In genomic region chr4:68337522-68337921, GRCh38 we compare ENCODE assay signal across 22 cellular contexts. TPM values are rescaled to one million over a fixed set of nuclear protein-coding genes. Genes with fewer than 3 reads are reported as not detected.
DNase-seq lines count a peak whose midpoint lies in the region; ATAC-seq and TF ChIP-seq lines count a peak whose summit lies in the region.
"Had no signal": no experiment of that assay in that cellular context is flagged by ENCODE, and none has a peak within 500 bp of the region (broad histone marks: within the 10 kb centered on the region; RNA-seq: fewer than 3 reads in every experiment).

No MANE protein-coding gene starts in this region.

- ATAC-seq in activated naive CD4-positive, alpha-beta T cell treated with anti-CD3 and anti-CD28 coated beads, Interleukin-2, amount 50 U/mL, for 72 hours, result no peak
- ATAC-seq in left lung, result no peak
- ATAC-seq in gastrocnemius medialis, result no peak
- ATAC-seq: activated CD8-positive, alpha-beta memory T cell treated with anti-CD3 and anti-CD28 coated beads, Interleukin-2, amount 10 ng/mL, durations not matched to agents 7 days and 5 days; SK-N-SH treated with all-trans-retinoic acid at 6 μM for 48 hours had no signal

- no peak for TF ChIP-seq POLR2A in gastrocnemius medialis (IDR thresholded peaks at IDR 0.05)

- H3K36me3 ChIP-seq in endodermal cell (ENCODE audit: control insufficient read depth, insufficient read depth, low read length) (peaks cover 69% of the 10 kb centered on the region), smooth muscle cell (ENCODE audit: low read depth) (peaks cover 18% of the 10 kb centered on the region), left lung (peaks cover 0 to 46% of the 10 kb centered on the region in 2 donors), gastrocnemius medialis (peaks cover 0 to 37% of the 10 kb centered on the region in 2 donors)

- H3F3A ChIP-seq in smooth muscle cell (ENCODE audit: low read depth), result no peaks in the 10 kb centered on the region

- no peaks in the 10 kb centered on the region for H3K9me3 Mint-ChIP-seq in activated naive CD4-positive, alpha-beta T cell treated with anti-CD3 and anti-CD28 coated beads, Interleukin-2, amount 50 U/mL, for 72 hours
- no peaks in the 10 kb centered on the region for H3K9me3 Mint-ChIP-seq in endodermal cell
- H3K9me3 Mint-ChIP-seq: CD14-positive monocyte; dendritic cell treated with granulocyte-macrophage colony-stimulating factor and Interleukin-4, amounts not matched to agents 40 ng/mL and 50 ng/mL, for 4 days had no signal

- H3K4me1 ChIP-seq in endodermal cell (ENCODE audit: control insufficient read depth, insufficient read depth, low read length) (peaks cover 12% of the 10 kb centered on the region), smooth muscle cell (ENCODE audit: low read depth) (no peaks in the 10 kb centered on the region), left lung (peaks cover 17 to 50% of the 10 kb centered on the region in 2 donors), gastrocnemius medialis (peaks cover 51 to 52% of the 10 kb centered on the region in 2 donors)

- H3K9ac ChIP-seq in endodermal cell (ENCODE audit: extremely low read depth, low read length, poor library complexity, severe bottlenecking) (no peak overlapping the region), smooth muscle cell (ENCODE audit: low read depth) (no peak overlapping the region)

- H3K36me3 Mint-ChIP-seq in activated naive CD4-positive, alpha-beta T cell treated with anti-CD3 and anti-CD28 coated beads, Interleukin-2, amount 50 U/mL, for 72 hours, result peaks cover 5 to 26% of the 10 kb centered on the region in 2 donors
- peaks cover 41% of the 10 kb centered on the region for H3K36me3 Mint-ChIP-seq in endodermal cell (ENCODE audit: low read depth)

- peak overlapping the region; percentile 84 for H3K27ac ChIP-seq in VCaP
- H3K27ac ChIP-seq in endodermal cell (ENCODE audit: low read depth, low read length), result no peak overlapping the region
- H3K27ac ChIP-seq in smooth muscle cell (ENCODE audit: low read depth), result peak overlapping the region; percentile 10
- no peak overlapping the region for H3K27ac ChIP-seq in left lung
- no peak overlapping the region for H3K27ac ChIP-seq in gastrocnemius medialis
- H3K27ac ChIP-seq: neutrophil had no signal

- no peaks in the 10 kb centered on the region for H3K27me3 Mint-ChIP-seq in endodermal cell (ENCODE audit: insufficient read depth)
- H3K27me3 Mint-ChIP-seq: activated CD8-positive, alpha-beta memory T cell treated with anti-CD3 and anti-CD28 coated beads, Interleukin-2, amount 10 ng/mL, durations not matched to agents 7 days and 5 days; dendritic cell treated with granulocyte-macrophage colony-stimulating factor and Interleukin-4, amounts not matched to agents 40 ng/mL and 50 ng/mL, for 4 days had no signal

- H3K4me3 Mint-ChIP-seq in endodermal cell, result no peak overlapping the region
- H3K4me3 Mint-ChIP-seq: activated CD8-positive, alpha-beta memory T cell treated with anti-CD3 and anti-CD28 coated beads, Interleukin-2, amount 10 ng/mL, durations not matched to agents 7 days and 5 days; CD14-positive monocyte; dendritic cell treated with granulocyte-macrophage colony-stimulating factor and Interleukin-4, amounts not matched to agents 40 ng/mL and 50 ng/mL, for 4 days had no signal

- H3K4me1 Mint-ChIP-seq in endodermal cell, result peaks cover 39% of the 10 kb centered on the region

- in situ Hi-C loops in gastrocnemius medialis (cut with MboI; ENCODE audit: low sequenced_read_pairs in 4 of 4), result loop anchor here in 2 of 4 donors (25.0 kb wide), 1 partner anchor 800 kb away; the partner anchor contains the start of gene CENPC (in 2 of the 2)

- 94 to 96% methylated on average over 5 to 7 of the region's 7 CpGs for WGBS in endodermal cell (ENCODE audit: insufficient coverage in 1 of 2, insufficient read length in 1 of 2), 2 experiments
- 98% methylated on average over 7 of the region's 7 CpGs for WGBS in smooth muscle cell (ENCODE audit: low lambda C conversion rate)

- H3K4me2 ChIP-seq in smooth muscle cell, result no peak overlapping the region

- TF ChIP-seq CTCF in VCaP (conservative IDR thresholded peaks at IDR 0.05), result no peak
- TF ChIP-seq CTCF in endodermal cell (conservative IDR thresholded peaks at IDR 0.05), result no peak
- TF ChIP-seq CTCF in smooth muscle cell (IDR thresholded peaks at IDR 0.05; ENCODE audit: borderline replicate concordance, insufficient read depth, poor library complexity, severe bottlenecking), result no peak
- TF ChIP-seq CTCF in left lung (IDR thresholded peaks at IDR 0.05), result no peak
- no peak for TF ChIP-seq CTCF in gastrocnemius medialis (IDR thresholded peaks at IDR 0.05 in 4 of 5, conservative IDR thresholded peaks at IDR 0.05 in 1 of 5)

- H3K9me3 ChIP-seq in endodermal cell (ENCODE audit: control insufficient read depth, low read length) (no peaks in the 10 kb centered on the region), smooth muscle cell (replicated peaks; ENCODE audit: low read depth) (no peaks in the 10 kb centered on the region), left lung (no peaks in the 10 kb centered on the region), gastrocnemius medialis (no peaks in the 10 kb centered on the region)
- H3K9me3 ChIP-seq: HAP-1, neutrophil had no signal

- H3K27ac Mint-ChIP-seq in activated naive CD4-positive, alpha-beta T cell treated with anti-CD3 and anti-CD28 coated beads, Interleukin-2, amount 50 U/mL, for 72 hours, result peak overlapping the region; percentile 5 to 68
- H3K27ac Mint-ChIP-seq in endodermal cell, result peak overlapping the region; percentile 7
- H3K27ac Mint-ChIP-seq: dendritic cell treated with granulocyte-macrophage colony-stimulating factor and Interleukin-4, amounts not matched to agents 40 ng/mL and 50 ng/mL, for 4 days had no signal

- no peak overlapping the region for H2AFZ ChIP-seq in smooth muscle cell (ENCODE audit: low read depth)

- peaks cover 95% of the 10 kb centered on the region for H4K20me1 ChIP-seq in smooth muscle cell (ENCODE audit: low read depth)

- H3K27me3 ChIP-seq in endodermal cell (ENCODE audit: control insufficient read depth, insufficient read depth, low read length, poor library complexity, severe bottlenecking) (no peaks in the 10 kb centered on the region), smooth muscle cell (ENCODE audit: low read depth) (no peaks in the 10 kb centered on the region), left lung (no peaks in the 10 kb centered on the region), gastrocnemius medialis (no peaks in the 10 kb centered on the region)
- H3K27me3 ChIP-seq: neutrophil had no signal

- no peak for DNase-seq in activated naive CD4-positive, alpha-beta T cell treated with anti-CD3 and anti-CD28 coated beads, Interleukin-2, amount 50 U/mL, for 72 hours (ENCODE audit: low spot score in 2 of 2)
- DNase-seq in activated naive CD4-positive, alpha-beta T cell (lab: John Stamatoyannopoulos, UW), result no peak
- DNase-seq in endodermal cell (no peak), smooth muscle cell (lab: John Stamatoyannopoulos, UW; ENCODE audit: unreplicated experiment) (no peak), left lung (no peak), gastrocnemius medialis (no peak), GM03348 (ENCODE audit: low spot score) (no peak)
- DNase-seq: ACHN; activated CD4-positive, CD25-positive, alpha-beta regulatory T cell treated with anti-CD3 and anti-CD28 coated beads, Interleukin-2, amount 50 U/mL, for 72 hours; activated CD8-positive, alpha-beta memory T cell treated with anti-CD3 and anti-CD28 coated beads, Interleukin-2, amount 10 ng/mL, durations not matched to agents 7 days and 5 days; DMS53; foreskin melanocyte; NCI-H1436 treated with DMSO at 0.1 percent for 48 hours; NCI-H2227 treated with DMSO at 0.1 percent for 48 hours; retina; T1000 had no signal

- H3K79me2 ChIP-seq in smooth muscle cell (ENCODE audit: low read depth), result peaks cover 91% of the 10 kb centered on the region

- intact Hi-C loops in left lung (cut with DNase I) (no loop called here), gastrocnemius medialis (cut with DNase I; ENCODE audit: low total_unique reads) (no loop called here)

- no peak overlapping the region for H3K4me3 ChIP-seq in endodermal cell (ENCODE audit: low read length)
- no peak overlapping the region for H3K4me3 ChIP-seq in smooth muscle cell
- H3K4me3 ChIP-seq in left lung, result no peak overlapping the region
- no peak overlapping the region for H3K4me3 ChIP-seq in gastrocnemius medialis
- H3K4me3 ChIP-seq: HAP-1 had no signal

RNA-seq across cellular contexts. Expression of gene YTHDC1, which starts 12.4 kb away (rescaled TPM):
- total RNA-seq in activated naive CD4-positive, alpha-beta T cell treated with anti-CD3 and anti-CD28 coated beads, Interleukin-2, amount 50 U/mL, for 72 hours, result 10 to 100 TPM; 83.2 to 87.3 TPM
- total RNA-seq in endodermal cell (100 to 1,000 TPM; 170 to 184 TPM), smooth muscle cell (59.1 and 89.7 TPM in 2 replicates), left lung (10 to 100 TPM; 55.0 to 56.1 TPM), gastrocnemius medialis (10 to 100 TPM; 28.0 to 73.1 (median 34.9) TPM)
- polyA plus RNA-seq in endodermal cell (2013, experiment 1 of 2), result 95.2 TPM
- 83.8 TPM for polyA plus RNA-seq in endodermal cell (2013, experiment 2 of 2)
- polyA plus RNA-seq in smooth muscle cell, result 34.3 and 49.0 TPM in 2 replicates

Comparison
In these comparisons a context has a peak if more than half of its experiments do, and no peak if none do; other contexts are left out.
1. H3K27ac ChIP-seq: peak in VCaP (single experiment) and smooth muscle cell (single experiment); none in endodermal cell (single experiment), left lung (0 of 2) and gastrocnemius medialis (0 of 4).